Comparison of ENCODE assay signal across 2 cellular contexts in the genomic region with DNA sequence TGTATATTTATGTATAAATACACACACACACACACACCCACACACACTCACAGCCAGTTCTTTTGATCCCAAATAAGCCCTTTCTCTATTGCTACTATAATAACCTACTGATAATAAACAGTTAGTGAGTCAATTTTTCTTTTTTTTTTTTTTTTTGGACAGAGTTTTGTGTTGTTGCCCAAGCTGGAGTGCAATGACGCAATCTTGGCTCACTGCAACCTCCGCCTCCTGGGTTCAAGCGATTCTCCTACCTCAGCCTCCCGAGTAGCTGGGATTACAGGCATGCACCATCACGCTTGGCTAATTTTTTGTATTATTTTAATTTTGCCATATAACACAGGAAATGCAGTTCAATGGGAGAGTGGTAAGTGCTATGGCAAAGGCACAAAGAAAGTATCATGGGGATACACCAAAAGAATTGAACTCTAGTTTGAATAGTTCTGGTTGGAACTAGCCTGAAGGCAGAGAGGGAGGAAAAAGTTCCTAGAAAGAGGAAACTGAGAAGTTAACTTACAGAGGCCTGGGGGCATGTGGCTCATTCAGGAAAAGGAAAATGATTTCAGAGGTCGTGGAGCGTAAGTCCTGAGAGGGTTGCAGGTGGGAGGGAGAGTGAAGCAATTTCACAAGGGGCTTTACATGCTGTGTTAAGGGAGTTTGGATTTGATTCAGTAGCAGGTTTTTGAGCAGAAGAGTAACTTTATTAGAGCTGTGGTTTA.
A peak's percentile ranks its signal among the peaks of the same experiment; 100 is the strongest.
TF ChIP-seq lines count a peak whose summit lies in the region.

No MANE protein-coding gene starts in this region.

TF ChIP-seq in HepG2, 621 proteins besides CTCF, POLR2A, EP300 and RAD21:
- no peak for TF ChIP-seq DNMT1 (CRISPR knock-in tag; IDR thresholded peaks at IDR 0.05)
- peak; percentile 59; the same call in 1 of the 2 replicates for TF ChIP-seq ATF7 (IDR thresholded peaks at IDR 0.05)
- TF ChIP-seq ATF7 (CRISPR knock-in tag; IDR thresholded peaks at IDR 0.05): no peak
TF ChIP-seq in HepG2: peak in this region for 1.

TF ChIP-seq in endothelial cell of umbilical vein, 7 proteins besides CTCF, POLR2A, EP300 and RAD21:
- TF ChIP-seq EZH2 (IDR thresholded peaks at IDR 0.05; ENCODE audit: borderline replicate concordance, low read depth, low read length, severe bottlenecking) (no peak), FOS (IDR thresholded peaks at IDR 0.05; ENCODE audit: borderline replicate concordance, insufficient read depth, low read length) (peak; percentile 25), JUN (IDR thresholded peaks at IDR 0.05; ENCODE audit: borderline replicate concordance, insufficient read depth, insufficient read length, low read depth) (peak; percentile 7)
TF ChIP-seq in endothelial cell of umbilical vein: peak in this region for 2.
